In the genomic region with DNA sequence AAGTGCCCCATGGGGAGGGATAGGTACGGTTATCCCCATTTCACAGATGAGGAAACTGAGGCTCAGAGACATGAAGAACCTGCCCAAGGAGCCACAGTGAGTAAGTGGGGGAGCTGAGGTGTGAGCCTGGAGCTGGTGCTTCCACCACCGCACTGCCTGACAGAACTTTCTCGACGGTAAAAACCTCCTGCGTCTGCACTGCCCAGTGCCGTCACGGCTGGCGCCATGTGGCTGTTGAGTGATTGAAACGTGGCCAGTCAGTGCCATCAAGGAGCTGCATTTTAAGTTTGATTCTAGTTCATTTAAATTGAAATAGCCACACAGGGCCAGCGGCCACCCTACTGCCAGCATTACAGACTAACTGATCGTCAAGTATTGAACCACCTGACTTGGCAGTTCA, we compare ENCODE assay signal across 24 cellular contexts.
A peak's percentile ranks its signal among the peaks of the same experiment; 100 is the strongest.
DNase-seq lines count a peak whose midpoint lies in the region; ATAC-seq, FAIRE-seq and TF ChIP-seq lines count a peak whose summit lies in the region.
"Had no signal": no experiment of that assay in that cellular context is flagged by ENCODE, and none has a peak within 500 bp of the region (broad histone marks: within the 10 kb centered on the region; RNA-seq: fewer than 3 reads in every experiment).

No MANE protein-coding gene starts in this region.

- CTCF ChIA-PET in Calu3 (lab: Charles Lee) = interaction anchor here (0.9 to 2.2 kb wide), 2 partner anchors 34 to 35 kb away, joined by 3 to 13 read pairs; no protein-coding TSS in a partner anchor

- H3K36me3 ChIP-seq in sigmoid colon (peaks cover 0 to 8% (median 0%) of the 10 kb centered on the region in 4 donors), uterus (no peaks in the 10 kb centered on the region)

- BruUV-seq in Calu3 (replicated peaks; lab: Mats Ljungman, UMichigan) = no TSS peak

- no peak for TF ChIP-seq EP300 in sigmoid colon (IDR thresholded peaks at IDR 0.05)

- TF ChIP-seq POLR2A in sigmoid colon (IDR thresholded peaks at IDR 0.05) = no peak
- TF ChIP-seq POLR2A in uterus (IDR thresholded peaks at IDR 0.05) = no peak

- no peak for DNase-seq in Calu3
- no peak for DNase-seq in effector memory CD8-positive, alpha-beta T cell
- peak; percentile 21 for DNase-seq in sigmoid colon
- no peak for DNase-seq in uterus
- no peak for DNase-seq in NCI-H1436 treated with DMSO at 0.1 percent for 48 hours (lab: John Stamatoyannopoulos, UW)
- no peak for DNase-seq in RCC 7860 (ENCODE audit: low spot score)
- no peak for DNase-seq in NCI-H2227 (lab: John Stamatoyannopoulos, UW; ENCODE audit: unreplicated experiment)
- DNase-seq: DMS53, GDM1, HCEC 1CT, KG1, NCI-H1092 treated with DMSO at 0.1 percent for 48 hours, NCI-H524 treated with DMSO at 0.1 percent for 48 hours, NCI-H82, RPMI8226, SJCRH30 had no signal

- TF ChIP-seq CTCF in Calu3 (IDR thresholded peaks at IDR 0.05; ENCODE audit: unreplicated experiment) = no peak
- TF ChIP-seq CTCF in sigmoid colon (IDR thresholded peaks at IDR 0.05) = no peak
- TF ChIP-seq CTCF in uterus (IDR thresholded peaks at IDR 0.05) = no peak

- no peaks in the 10 kb centered on the region for H3K4me1 ChIP-seq in sigmoid colon
- no peaks in the 10 kb centered on the region for H3K4me1 ChIP-seq in uterus
- H3K4me1 ChIP-seq: SJCRH30 had no signal

- no peaks in the 10 kb centered on the region for H3K27me3 Mint-ChIP-seq in Calu3 (ENCODE audit: unreplicated experiment)
- no peaks in the 10 kb centered on the region for H3K27me3 Mint-ChIP-seq in effector memory CD8-positive, alpha-beta T cell

- peak overlapping the region; percentile 46 for H3K27ac ChIP-seq in angular gyrus (ENCODE audit: low read depth, low read length)
- no peak overlapping the region for H3K27ac ChIP-seq in sigmoid colon
- no peak overlapping the region for H3K27ac ChIP-seq in uterus
- H3K27ac ChIP-seq: C4-2B, HL-60, SJCRH30 had no signal

- H3K4me3 ChIP-seq in sigmoid colon (no peak overlapping the region), uterus (no peak overlapping the region)
- H3K4me3 ChIP-seq: GM23338, SJCRH30 had no signal

- intact Hi-C loops in Calu3 (cut with micrococcal nuclease; ENCODE audit: unreplicated experiment) = no loop called here
- intact Hi-C loops in sigmoid colon (cut with DNase I) = no loop called here
- intact Hi-C loops in uterus (cut with DNase I; ENCODE audit: low total_unique reads) = no loop called here

- no peak overlapping the region for H3K4me3 Mint-ChIP-seq in Calu3 (ENCODE audit: low read depth, unreplicated experiment)
- peak overlapping the region; percentile 4 to 72 for H3K4me3 Mint-ChIP-seq in effector memory CD8-positive, alpha-beta T cell
- H3K4me3 Mint-ChIP-seq: CD8-positive, alpha-beta memory T cell; GM23338 had no signal

- H3K9me3 Mint-ChIP-seq in Calu3 (ENCODE audit: low read depth, unreplicated experiment) = no peaks in the 10 kb centered on the region
- no peaks in the 10 kb centered on the region for H3K9me3 Mint-ChIP-seq in effector memory CD8-positive, alpha-beta T cell
- H3K9me3 Mint-ChIP-seq: CD8-positive, alpha-beta memory T cell; GM23338 had no signal

- ATAC-seq in effector memory CD8-positive, alpha-beta T cell (replicated peaks) = peak; percentile 28
- ATAC-seq: GM23338 had no signal

- no peaks in the 10 kb centered on the region for H3K27me3 ChIP-seq in sigmoid colon
- H3K27me3 ChIP-seq in uterus = no peaks in the 10 kb centered on the region
- H3K27me3 ChIP-seq: SJCRH30 had no signal

- no peaks in the 10 kb centered on the region for H3K9me3 ChIP-seq in sigmoid colon
- no peaks in the 10 kb centered on the region for H3K9me3 ChIP-seq in uterus
- H3K9me3 ChIP-seq: SJCRH30 had no signal

- no peak for FAIRE-seq in RCC 7860 (lab: Jason Lieb, UNC)
- FAIRE-seq: A204.1, D721Med, GM18507 had no signal

- peaks cover 64% of the 10 kb centered on the region for H3K4me1 Mint-ChIP-seq in Calu3 (ENCODE audit: low read depth, unreplicated experiment)
- H3K4me1 Mint-ChIP-seq in effector memory CD8-positive, alpha-beta T cell (ENCODE audit: low read depth in 2 of 2) = peaks cover 10 to 40% of the 10 kb centered on the region in 2 donors

- peaks cover 38% of the 10 kb centered on the region for H3K36me3 Mint-ChIP-seq in Calu3 (ENCODE audit: insufficient read depth, unreplicated experiment)
- peaks cover 8% of the 10 kb centered on the region for H3K36me3 Mint-ChIP-seq in effector memory CD8-positive, alpha-beta T cell (ENCODE audit: insufficient read depth)

- H3K27ac Mint-ChIP-seq in Calu3 (ENCODE audit: unreplicated experiment) = peak overlapping the region; percentile 97
- H3K27ac Mint-ChIP-seq in effector memory CD8-positive, alpha-beta T cell = no peak overlapping the region
- H3K27ac Mint-ChIP-seq: GM23338 had no signal

- 93 to 96% methylated on average over 11 of the region's 11 CpGs for WGBS in sigmoid colon, 2 donors
